Comparison of ENCODE assay signal across 8 cellular contexts in genomic region chr1:154607084-154607747, GRCh38. TPM values are rescaled to one million over a fixed set of nuclear protein-coding genes. Genes with fewer than 3 reads are reported as not detected.
DNase-seq lines count a peak whose midpoint lies in the region; ATAC-seq and TF ChIP-seq lines count a peak whose summit lies in the region.

No MANE protein-coding gene starts in this region.

- intact Hi-C loops in Panc1 (cut with micrococcal nuclease; ENCODE audit: unreplicated experiment) = no loop called here
- intact Hi-C loops in right lobe of liver (cut with DNase I) = no loop called here

- H3K27ac Mint-ChIP-seq in HFFc6 (peak overlapping the region; percentile 98), chondrocyte (ENCODE audit: unreplicated experiment) (peak overlapping the region; percentile 97)

- TF ChIP-seq POLR2A in right lobe of liver (IDR thresholded peaks at IDR 0.05) = no peak

- in situ Hi-C loops in Panc1 (cut with HindIII; ENCODE audit: low pct_unique_long_range_greater_than_20kb, low sequenced_read_pairs) = no loop called here

- TF ChIP-seq CTCF in HFFc6 (IDR thresholded peaks at IDR 0.05) (no peak), Panc1 (IDR thresholded peaks at IDR 0.05) (no peak; the same call in 1 of the 2 replicates), chondrocyte (IDR thresholded peaks at IDR 0.05) (peak; percentile 17), right lobe of liver (IDR thresholded peaks at IDR 0.05) (no peak)

- H3K27me3 ChIP-seq in Panc1 (ENCODE audit: control insufficient read depth, insufficient read depth, low read length) = no peaks in the 10 kb centered on the region
- H3K27me3 ChIP-seq in right lobe of liver = no peaks in the 10 kb centered on the region

- H3K9me3 ChIP-seq in Panc1 (ENCODE audit: control insufficient read depth, insufficient read depth, low read depth, low read length) = no peaks in the 10 kb centered on the region
- H3K9me3 ChIP-seq in right lobe of liver = no peaks in the 10 kb centered on the region

- H3K36me3 Mint-ChIP-seq in HFFc6 (ENCODE audit: low read depth) (peaks cover 5% of the 10 kb centered on the region; the same call in 1 of the 2 replicates), chondrocyte (ENCODE audit: low read depth) (no peaks in the 10 kb centered on the region)

- H3K36me3 ChIP-seq in Panc1 (ENCODE audit: control insufficient read depth, insufficient read depth, low read length) = peaks cover 7% of the 10 kb centered on the region; the same call in 1 of the 2 replicates
- H3K36me3 ChIP-seq in right lobe of liver = peaks cover 0 to 2% (median under 1%) of the 10 kb centered on the region in 4 donors

- H3K27ac ChIP-seq in Panc1 (ENCODE audit: low read length) = peak overlapping the region; percentile 96
- H3K27ac ChIP-seq in right lobe of liver = peak overlapping the region; percentile 93 to 96 (median 95)
- peak overlapping the region; percentile 93 for H3K27ac ChIP-seq in temporal lobe (ENCODE audit: low read depth, low read length)

- no peaks in the 10 kb centered on the region for H3K9me3 Mint-ChIP-seq in HFFc6
- H3K9me3 Mint-ChIP-seq in chondrocyte (ENCODE audit: low read depth) = no peaks in the 10 kb centered on the region

- H3K4me3 ChIP-seq in Panc1 (ENCODE audit: low read depth in 2 of 2, low read length in 2 of 2) (peak overlapping the region; percentile 73 to 94), right lobe of liver (peak overlapping the region; percentile 71 to 97 (median 77))

- H3K27me3 Mint-ChIP-seq in HFFc6 (ENCODE audit: insufficient read depth) (no peaks in the 10 kb centered on the region), chondrocyte (ENCODE audit: low read depth) (no peaks in the 10 kb centered on the region)

- peaks cover 50% of the 10 kb centered on the region for H3K4me1 Mint-ChIP-seq in HFFc6 (ENCODE audit: low read depth)
- peaks cover 46% of the 10 kb centered on the region for H3K4me1 Mint-ChIP-seq in chondrocyte (ENCODE audit: low read depth)

- BruUV-seq in Panc1 (replicated peaks; lab: Mats Ljungman, UMichigan) = TSS peak; percentile 63

- ATAC-seq in Panc1 = peak; percentile 13
- ATAC-seq in right lobe of liver = peak; percentile 3 to 19 (median 8)
- no peak for ATAC-seq in GM21529 (IDR thresholded peaks at IDR 0.05; ENCODE audit: unreplicated experiment)

- WGBS in right lobe of liver (ENCODE audit: insufficient coverage, low coverage, low lambda C conversion rate, missing lambda C conversion rate) = under 1% methylated on average over 15 of the region's 15 CpGs

- POLR2A ChIA-PET in Panc1 (lab: Charles Lee) = no interaction called here

- DNase-seq in DMS114 treated with DMSO at 0.1 percent for 48 hours (lab: John Stamatoyannopoulos, UW; ENCODE audit: unreplicated experiment) = peak; percentile 66
- DNase-seq in HFFc6 = peak; percentile 69
- no peak for DNase-seq in Panc1 (ENCODE audit: low read depth, low spot score)
- DNase-seq in chondrocyte (ENCODE audit: low spot score) = no peak
- no peak for DNase-seq in right lobe of liver
- no peak for DNase-seq in NCI-H2107 (lab: John Stamatoyannopoulos, UW)

- CTCF ChIA-PET in Panc1 (lab: Charles Lee) = interaction anchor here (0.7 kb wide), 1 partner anchor 47 kb away, joined by 10 read pairs; no protein-coding TSS in a partner anchor

- H3K4me3 Mint-ChIP-seq in HFFc6 (peak overlapping the region; percentile 97), chondrocyte (ENCODE audit: unreplicated experiment) (peak overlapping the region; percentile 83)

- peaks cover 40% of the 10 kb centered on the region for H3K4me1 ChIP-seq in Panc1 (ENCODE audit: control insufficient read depth, insufficient read depth, low read length)
- H3K4me1 ChIP-seq in right lobe of liver = peaks cover 0 to 37% (median 13%) of the 10 kb centered on the region in 4 donors

RNA-seq across cellular contexts. Expression of gene ADAR, which starts 0.8 kb away (rescaled TPM):
- 100 to 1,000 TPM; 122 to 136 (median 126) TPM for total RNA-seq in HFFc6 (2021; fragmentation: NEBNext Ultra II Directional; extraction: Animal tissue kit (Norgen Biotek cat#: 25700))
- 136 TPM for total RNA-seq in Panc1 (2021; ENCODE audit: unreplicated experiment)
- 88.1 TPM for polyA plus RNA-seq in Panc1 (2012; ENCODE audit: insufficient read length)
- 125 to 169 TPM (median 125 TPM) in 3 replicates for total RNA-seq in chondrocyte
- total RNA-seq in right lobe of liver = 100 to 1,000 TPM in 1 of 6 experiments, 10 to 100 TPM in 5; 69.9 to 105 (median 78.7) TPM
- total RNA-seq in temporal lobe = 68.4 TPM

RNA-seq across cellular contexts. Expression of gene CHRNB2, which starts 39.6 kb away (rescaled TPM):
- under 1 TPM in 5 of 6 experiments, not detected in 1; 0.05 to 0.09 (median 0.07) TPM for total RNA-seq in HFFc6 (2021; fragmentation: NEBNext Ultra II Directional; extraction: Animal tissue kit (Norgen Biotek cat#: 25700))
- 0.21 TPM for total RNA-seq in Panc1 (2021; ENCODE audit: unreplicated experiment)
- 0.56 TPM for polyA plus RNA-seq in Panc1 (2012; ENCODE audit: insufficient read length)
- not detected in 3 replicates for total RNA-seq in chondrocyte
- total RNA-seq in right lobe of liver = under 1 TPM in 1 of 6 experiments, not detected in 5; 0.07 TPM
- 22.4 TPM for total RNA-seq in temporal lobe

RNA-seq across cellular contexts. Expression of gene UBE2Q1, which starts 48.8 kb away (rescaled TPM):
- total RNA-seq in HFFc6 (2021; fragmentation: NEBNext Ultra II Directional; extraction: Animal tissue kit (Norgen Biotek cat#: 25700)) = 100 to 1,000 TPM in 1 of 6 experiments, 10 to 100 TPM in 5; 72.6 to 101 (median 91.5) TPM
- total RNA-seq in Panc1 (2021; ENCODE audit: unreplicated experiment) (96.0 TPM), chondrocyte (72.2 to 92.6 TPM (median 77.7 TPM) in 3 replicates), right lobe of liver (10 to 100 TPM; 23.6 to 48.6 (median 33.1) TPM), temporal lobe (16.0 TPM)
- polyA plus RNA-seq in Panc1 (2012; ENCODE audit: insufficient read length) = 153 TPM

Comparison
In these comparisons a context has a peak if more than half of its experiments do, and no peak if none do; other contexts are left out.
1. DNase-seq: peak in DMS114 treated with DMSO at 0.1 percent for 48 hours (single experiment) and HFFc6 (single experiment); none in Panc1 (single experiment), chondrocyte (single experiment), right lobe of liver (0 of 3) and NCI-H2107 (single experiment).
2. RNA of gene CHRNB2, which starts 39.6 kb away (total RNA-seq): 22.4 TPM in temporal lobe (single experiment); 0.21 TPM in Panc1 (single experiment), 0.05 to 0.09 TPM in HFFc6, 0.07 TPM in right lobe of liver and not detected in chondrocyte; every median in the first group is over 10 times any median in the second.
3. Peak in every context shown above with its lines, with median percentiles within 50 percentile points of each other: H3K27ac ChIP-seq.